8 cellular contexts compared by ENCODE assay signal in genomic region chr1:230104395-230105244, GRCh38. TPM values are rescaled to one million over a fixed set of nuclear protein-coding genes. Genes with fewer than 3 reads are reported as not detected.
DNase-seq lines count a peak whose midpoint lies in the region; ATAC-seq and TF ChIP-seq lines count a peak whose summit lies in the region.

No MANE protein-coding gene starts in this region.

- H3K4me3 ChIP-seq in fibroblast of pulmonary artery (replicated peaks; ENCODE audit: low read depth, low read length): peak overlapping the region; percentile 1

- peak; percentile 58 for ATAC-seq in GM19035 (IDR thresholded peaks at IDR 0.05; ENCODE audit: unreplicated experiment)
- ATAC-seq in HG03571 (IDR thresholded peaks at IDR 0.05; ENCODE audit: unreplicated experiment): peak; percentile 48

- TF ChIP-seq CTCF in fibroblast of pulmonary artery (IDR thresholded peaks at IDR 0.05; ENCODE audit: low read length, missing control alignments): peak; percentile 10

- DNase-seq in AG20443 (ENCODE audit: low spot score) (peak; percentile 97), fibroblast of pulmonary artery (ENCODE audit: low read depth) (peak; percentile 99), non-pigmented ciliary epithelial cell (ENCODE audit: low read depth) (peak; percentile 97), superior temporal gyrus (ENCODE audit: extremely low spot score) (peak; percentile 77)
- DNase-seq in activated T-helper 1 cell treated with anti-CD3 and anti-CD28 coated beads, Interleukin-2, amount 50 U/mL, for 16 hours (ENCODE audit: low read depth in 1 of 2, low spot score in 1 of 2): peak; percentile 31 to 64

TF ChIP-seq in PFSK-1, 5 proteins besides CTCF, POLR2A, EP300 and RAD21:
- TF ChIP-seq, protein P1, sequence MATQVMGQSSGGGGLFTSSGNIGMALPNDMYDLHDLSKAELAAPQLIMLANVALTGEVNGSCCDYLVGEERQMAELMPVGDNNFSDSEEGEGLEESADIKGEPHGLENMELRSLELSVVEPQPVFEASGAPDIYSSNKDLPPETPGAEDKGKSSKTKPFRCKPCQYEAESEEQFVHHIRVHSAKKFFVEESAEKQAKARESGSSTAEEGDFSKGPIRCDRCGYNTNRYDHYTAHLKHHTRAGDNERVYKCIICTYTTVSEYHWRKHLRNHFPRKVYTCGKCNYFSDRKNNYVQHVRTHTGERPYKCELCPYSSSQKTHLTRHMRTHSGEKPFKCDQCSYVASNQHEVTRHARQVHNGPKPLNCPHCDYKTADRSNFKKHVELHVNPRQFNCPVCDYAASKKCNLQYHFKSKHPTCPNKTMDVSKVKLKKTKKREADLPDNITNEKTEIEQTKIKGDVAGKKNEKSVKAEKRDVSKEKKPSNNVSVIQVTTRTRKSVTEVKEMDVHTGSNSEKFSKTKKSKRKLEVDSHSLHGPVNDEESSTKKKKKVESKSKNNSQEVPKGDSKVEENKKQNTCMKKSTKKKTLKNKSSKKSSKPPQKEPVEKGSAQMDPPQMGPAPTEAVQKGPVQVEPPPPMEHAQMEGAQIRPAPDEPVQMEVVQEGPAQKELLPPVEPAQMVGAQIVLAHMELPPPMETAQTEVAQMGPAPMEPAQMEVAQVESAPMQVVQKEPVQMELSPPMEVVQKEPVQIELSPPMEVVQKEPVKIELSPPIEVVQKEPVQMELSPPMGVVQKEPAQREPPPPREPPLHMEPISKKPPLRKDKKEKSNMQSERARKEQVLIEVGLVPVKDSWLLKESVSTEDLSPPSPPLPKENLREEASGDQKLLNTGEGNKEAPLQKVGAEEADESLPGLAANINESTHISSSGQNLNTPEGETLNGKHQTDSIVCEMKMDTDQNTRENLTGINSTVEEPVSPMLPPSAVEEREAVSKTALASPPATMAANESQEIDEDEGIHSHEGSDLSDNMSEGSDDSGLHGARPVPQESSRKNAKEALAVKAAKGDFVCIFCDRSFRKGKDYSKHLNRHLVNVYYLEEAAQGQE (IDR thresholded peaks at IDR 0.05; ENCODE audit: insufficient read depth in 1 of 2, low read depth in 2 of 2, low read length in 2 of 2): peak in 1 of 2 experiments; percentile 55; a peak in 1 of 4 replicates
- TF ChIP-seq POLR2AphosphoS5 (IDR thresholded peaks at IDR 0.05; ENCODE audit: low read depth, low read length) (no peak; the same call in 1 of the 2 replicates), SIN3A (IDR thresholded peaks at IDR 0.05; ENCODE audit: borderline replicate concordance, insufficient read depth, low read length) (0 out of 2 replicates have a peak, but pooled peaks have one; percentile 80), TAF1 (IDR thresholded peaks at IDR 0.05; ENCODE audit: borderline replicate concordance, insufficient read depth, low read length) (peak; percentile 30; the same call in 1 of the 2 replicates)

RNA-seq across cellular contexts. Expression of gene GALNT2, which starts 37.6 kb away (rescaled TPM):
- 76.6 TPM for polyA plus RNA-seq in PFSK-1 (2012; ENCODE audit: insufficient read length, low read depth)

Comparison
In these comparisons a context has a peak if more than half of its experiments do, and no peak if none do; other contexts are left out.
1. Peak in every context shown above with its lines: DNase-seq, ATAC-seq and H3K4me3 ChIP-seq.
2. DNase-seq: peak in every context shown above with its lines; median percentile 99 in fibroblast of pulmonary artery; 97 in AG20443; 97 in non-pigmented ciliary epithelial cell; 77 in superior temporal gyrus; 48 in activated T-helper 1 cell treated with anti-CD3 and anti-CD28 coated beads, Interleukin-2, amount 50 U/mL, for 16 hours.